In the genomic region with DNA sequence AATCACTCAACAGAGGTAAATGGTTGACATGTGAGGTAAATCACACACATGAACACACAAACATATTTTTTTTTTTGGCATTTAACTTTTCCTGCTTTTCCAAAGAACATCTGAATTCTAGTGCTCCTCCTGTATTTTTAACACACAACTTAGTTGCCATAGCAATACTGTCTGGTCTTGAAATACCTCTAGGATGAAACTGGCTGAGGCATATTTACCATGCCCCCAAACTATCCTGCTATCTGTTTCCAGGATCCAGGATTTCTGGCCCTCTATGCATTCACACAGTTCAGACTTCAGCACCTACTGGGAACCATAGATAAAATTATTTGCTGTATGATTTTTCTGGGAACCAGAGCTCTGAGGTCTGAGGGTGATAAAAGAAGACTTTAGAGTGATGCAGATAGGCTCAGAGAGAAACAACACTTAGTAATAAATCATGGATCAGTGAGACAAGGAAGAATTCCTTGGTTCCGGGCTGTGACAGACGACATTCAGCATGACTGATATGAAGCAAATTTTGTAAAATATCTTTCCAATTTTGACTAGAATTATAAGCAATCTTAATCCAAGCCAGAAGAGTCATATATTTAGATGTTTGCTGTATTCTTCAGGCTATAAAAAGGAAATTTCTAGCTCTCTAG, we compare ENCODE assay signal across 29 cellular contexts.
"Had no signal": no experiment of that assay in that cellular context is flagged by ENCODE, and none has a peak within 500 bp of the region (broad histone marks: within the 10 kb centered on the region; RNA-seq: fewer than 3 reads in every experiment).

No MANE protein-coding gene starts in this region.

- H3K9me3 Mint-ChIP-seq: activated naive CD4-positive, alpha-beta T cell treated with anti-CD3 and anti-CD28 coated beads for 36 hours; activated naive CD8-positive, alpha-beta T cell treated with anti-CD3 and anti-CD28 coated beads for 36 hours; mesothelial cell of epicardium; nephron progenitor cell; stimulated activated memory B cell treated with anti-CD40 and anti-IgM and Interleukin-4, amounts not matched to agents 10 μg/mL and 1 μg/mL and 100 μg/mL, for 72 hours; stimulated activated naive CD8-positive, alpha-beta T cell treated with anti-CD3 and anti-CD28 coated beads, Interleukin-15, amount 100 ng/mL, for 72 hours; T-helper 2 cell treated with Interferon-gamma antibody and Interleukin-4, amounts not matched to agents 5 μg/mL and 100 μg/mL, for 36 hours had no signal

- H3K4me1 ChIP-seq: adrenal gland, ascending aorta, left lung, pancreas, psoas muscle, tibial artery had no signal

- H3K4me3 ChIP-seq: adrenal gland, ascending aorta, esophagus muscularis mucosa, left lung, pancreas, psoas muscle, right atrium auricular region, smooth muscle cell, tibial artery had no signal

- H3K27ac ChIP-seq: adrenal gland, ascending aorta, brain microvascular endothelial cell, esophagus muscularis mucosa, left lung, pancreas, psoas muscle, right atrium auricular region, tibial artery had no signal

- H3K9me3 ChIP-seq: adrenal gland, ascending aorta, esophagus muscularis mucosa, left lung, pancreas, psoas muscle, right atrium auricular region, tibial artery had no signal

- DNase-seq: activated CD4-positive, alpha-beta T cell treated with anti-CD3 and anti-CD28 coated beads for 4 hours; activated CD4-positive, alpha-beta T cell treated with anti-CD3 and anti-CD28 coated beads, Interleukin-2, amount 50 U/mL, for 4 hours; activated CD8-positive, alpha-beta memory T cell treated with anti-CD3 and anti-CD28 coated beads for 24 hours; activated effector memory CD4-positive, alpha-beta T cell treated with anti-CD3 and anti-CD28 coated beads, Interleukin-2, amount 50 U/mL, for 16 hours; activated naive CD4-positive, alpha-beta T cell treated with anti-CD3 and anti-CD28 coated beads for 36 hours; activated naive CD8-positive, alpha-beta T cell treated with anti-CD3 and anti-CD28 coated beads for 36 hours; adrenal gland; brain microvascular endothelial cell; cortex of kidney; foreskin melanocyte; kidney glomerular epithelial cell; left lung; naive B cell; nephron progenitor cell; pancreas; psoas muscle; stimulated activated CD4-positive, alpha-beta T cell treated with anti-CD3 and anti-CD28 coated beads, Interleukin-1b, Interleukin-23, amount 100 ng/mL, for 48 hours; stimulated activated CD4-positive, alpha-beta T cell treated with anti-CD3 and anti-CD28 coated beads, Interleukin-4, amount 100 ng/mL, for 4 hours; stimulated activated CD8-positive, alpha-beta memory T cell treated with anti-CD3 and anti-CD28 coated beads, Interleukin-4, amount 100 ng/mL, for 48 hours; stimulated activated naive CD8-positive, alpha-beta T cell treated with anti-CD3 and anti-CD28 coated beads, Interleukin-15, amount 100 ng/mL, for 72 hours; T-helper 1 cell; tibial artery had no signal

- H3K27me3 ChIP-seq: adrenal gland, ascending aorta, brain microvascular endothelial cell, esophagus muscularis mucosa, left lung, pancreas, right atrium auricular region, tibial artery had no signal

- H3K27ac Mint-ChIP-seq: activated naive CD4-positive, alpha-beta T cell treated with anti-CD3 and anti-CD28 coated beads for 36 hours; activated naive CD8-positive, alpha-beta T cell treated with anti-CD3 and anti-CD28 coated beads for 36 hours; mesothelial cell of epicardium; nephron progenitor cell; stimulated activated memory B cell treated with anti-CD40 and anti-IgM and Interleukin-4, amounts not matched to agents 10 μg/mL and 1 μg/mL and 100 μg/mL, for 72 hours; stimulated activated naive CD8-positive, alpha-beta T cell treated with anti-CD3 and anti-CD28 coated beads, Interleukin-15, amount 100 ng/mL, for 72 hours; T-helper 2 cell treated with Interferon-gamma antibody and Interleukin-4, amounts not matched to agents 5 μg/mL and 100 μg/mL, for 36 hours had no signal

- H3K4me3 Mint-ChIP-seq: activated naive CD4-positive, alpha-beta T cell treated with anti-CD3 and anti-CD28 coated beads for 36 hours; activated naive CD8-positive, alpha-beta T cell treated with anti-CD3 and anti-CD28 coated beads for 36 hours; mesothelial cell of epicardium; naive B cell; nephron progenitor cell; stimulated activated memory B cell treated with anti-CD40 and anti-IgM and Interleukin-4, amounts not matched to agents 10 μg/mL and 1 μg/mL and 100 μg/mL, for 72 hours; stimulated activated naive CD8-positive, alpha-beta T cell treated with anti-CD3 and anti-CD28 coated beads, Interleukin-15, amount 100 ng/mL, for 72 hours; T-helper 2 cell treated with Interferon-gamma antibody and Interleukin-4, amounts not matched to agents 5 μg/mL and 100 μg/mL, for 36 hours had no signal

- H3K27me3 Mint-ChIP-seq: activated naive CD8-positive, alpha-beta T cell treated with anti-CD3 and anti-CD28 coated beads for 36 hours; naive B cell; stimulated activated memory B cell treated with anti-CD40 and anti-IgM and Interleukin-4, amounts not matched to agents 10 μg/mL and 1 μg/mL and 100 μg/mL, for 72 hours; stimulated activated naive CD8-positive, alpha-beta T cell treated with anti-CD3 and anti-CD28 coated beads, Interleukin-15, amount 100 ng/mL, for 72 hours had no signal

- H3K4me1 Mint-ChIP-seq: stimulated activated memory B cell treated with anti-CD40 and anti-IgM and Interleukin-4, amounts not matched to agents 10 μg/mL and 1 μg/mL and 100 μg/mL, for 72 hours had no signal

- H3K4me2 ChIP-seq: smooth muscle cell had no signal

- ATAC-seq: left lung; pancreas; psoas muscle; stimulated activated memory B cell treated with anti-CD40 and anti-IgM and Interleukin-4, amounts not matched to agents 10 μg/mL and 1 μg/mL and 100 μg/mL, for 72 hours; stimulated activated naive CD8-positive, alpha-beta T cell treated with anti-CD3 and anti-CD28 coated beads, Interleukin-15, amount 100 ng/mL, for 72 hours had no signal

- H3K36me3 ChIP-seq: adrenal gland, ascending aorta, brain microvascular endothelial cell, left lung, pancreas, right atrium auricular region, tibial artery had no signal
